In the genomic region with DNA sequence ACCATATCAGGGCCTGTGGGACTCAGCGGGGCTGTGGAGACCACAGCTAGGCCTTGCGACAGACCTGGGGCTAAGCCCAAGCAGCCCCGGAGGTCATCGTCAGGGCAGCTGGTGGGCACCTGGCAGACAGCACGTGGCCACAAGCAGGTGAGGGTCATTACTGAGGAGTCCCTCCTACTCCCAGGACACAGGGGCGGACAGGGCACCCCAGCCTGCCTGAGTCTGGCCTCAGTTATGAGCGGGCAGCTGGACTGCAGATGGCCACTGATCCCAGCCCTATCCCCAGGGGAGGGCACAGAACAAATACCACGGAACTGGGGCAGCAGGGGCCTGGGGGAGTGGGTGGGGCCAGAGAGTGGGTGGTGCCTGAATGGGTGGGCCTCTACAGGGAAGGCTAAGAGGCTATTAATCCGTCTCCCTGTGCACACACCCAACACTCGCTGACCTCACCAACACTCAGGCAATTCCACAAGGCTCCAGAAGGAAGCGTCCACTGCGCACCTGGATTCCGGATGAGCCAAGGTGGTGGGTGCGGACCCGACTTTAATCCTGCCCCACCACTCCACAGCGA, we compare ENCODE assay signal across 24 cellular contexts. TPM values are rescaled to one million over a fixed set of nuclear protein-coding genes. Genes with fewer than 3 reads are reported as not detected.
DNase-seq lines count a peak whose midpoint lies in the region; ATAC-seq and TF ChIP-seq lines count a peak whose summit lies in the region.
"Had no signal": no experiment of that assay in that cellular context is flagged by ENCODE, and none has a peak within 500 bp of the region (broad histone marks: within the 10 kb centered on the region; RNA-seq: fewer than 3 reads in every experiment).

No MANE protein-coding gene starts in this region.

- H3K27ac Mint-ChIP-seq in activated naive CD4-positive, alpha-beta T cell treated with anti-CD3 and anti-CD28 coated beads, Interleukin-2, amount 50 U/mL, for 72 hours = no peak overlapping the region
- H3K27ac Mint-ChIP-seq: activated CD8-positive, alpha-beta T cell treated with anti-CD3 and anti-CD28 coated beads for 36 hours; activated naive CD8-positive, alpha-beta T cell treated with anti-CD3 and anti-CD28 coated beads for 36 hours; T-helper 2 cell treated with Interferon-gamma antibody and Interleukin-4, amounts not matched to agents 5 μg/mL and 100 μg/mL, for 36 hours had no signal

- no peak for TF ChIP-seq EP300 in sigmoid colon (IDR thresholded peaks at IDR 0.05)

- DNase-seq in DMS153 treated with DMSO at 0.1 percent for 48 hours (lab: John Stamatoyannopoulos, UW; ENCODE audit: unreplicated experiment) (peak; percentile 74), NCI-H146 (lab: John Stamatoyannopoulos, UW) (peak; percentile 86), SJCRH30 (peak; percentile 67 to 75), foreskin melanocyte (no peak), activated T-cell treated with anti-CD3 and anti-CD28 coated beads for 4 hours (no peak), sigmoid colon (no peak)
- no peak for DNase-seq in activated naive CD4-positive, alpha-beta T cell treated with anti-CD3 and anti-CD28 coated beads, Interleukin-2, amount 50 U/mL, for 72 hours (ENCODE audit: low spot score in 2 of 2)
- DNase-seq: activated CD4-positive, CD25-positive, alpha-beta regulatory T cell; activated CD8-positive, alpha-beta T cell treated with anti-CD3 and anti-CD28 coated beads for 36 hours; activated naive CD8-positive, alpha-beta T cell treated with anti-CD3 and anti-CD28 coated beads for 36 hours; activated T-cell treated with anti-CD3 and anti-CD28 coated beads, Interleukin-2, amount 50 U/mL, for 4 hours; body of pancreas; NCI-H1092 treated with DMSO at 0.1 percent for 48 hours; NCI-H2171 treated with DMSO at 0.1 percent for 48 hours; nucleus accumbens; right cardiac atrium; stimulated activated CD4-positive, alpha-beta T cell treated with anti-CD3 and anti-CD28 coated beads, Interleukin-1b, Interleukin-23, amount 100 ng/mL, for 48 hours; substantia nigra had no signal

- H3K27ac ChIP-seq in SJCRH30 (no peak overlapping the region), mucosa of rectum (ENCODE audit: low read depth in 2 of 2, low read length in 2 of 2) (peak overlapping the region; percentile 52 to 63), sigmoid colon (no peak overlapping the region)
- H3K27ac ChIP-seq: body of pancreas, KMS-11, SJSA1 had no signal

- TF ChIP-seq POLR2A in sigmoid colon (IDR thresholded peaks at IDR 0.05) = no peak

- no peaks in the 10 kb centered on the region for H3K36me3 Mint-ChIP-seq in activated naive CD4-positive, alpha-beta T cell treated with anti-CD3 and anti-CD28 coated beads, Interleukin-2, amount 50 U/mL, for 72 hours
- H3K36me3 Mint-ChIP-seq: activated naive CD8-positive, alpha-beta T cell treated with anti-CD3 and anti-CD28 coated beads for 36 hours had no signal

- TF ChIP-seq CTCF in sigmoid colon (IDR thresholded peaks at IDR 0.05) = no peak

- H3K4me1 ChIP-seq in SJCRH30 = peaks cover 11% of the 10 kb centered on the region
- peaks cover 33 to 41% of the 10 kb centered on the region in 2 donors for H3K4me1 ChIP-seq in mucosa of rectum (ENCODE audit: control insufficient read depth in 2 of 2, insufficient read depth in 2 of 2, low read length in 2 of 2)
- H3K4me1 ChIP-seq in sigmoid colon = no peaks in the 10 kb centered on the region
- H3K4me1 ChIP-seq: SJSA1 had no signal

- H3K9ac ChIP-seq in mucosa of rectum (ENCODE audit: low read depth in 1 of 2, low read length in 2 of 2) = peak overlapping the region in 1 of 2 donors; percentile 54
- H3K9ac ChIP-seq: KMS-11 had no signal

- no peaks in the 10 kb centered on the region for H3K9me3 ChIP-seq in SJCRH30 (replicated peaks)
- no peaks in the 10 kb centered on the region for H3K9me3 ChIP-seq in mucosa of rectum (ENCODE audit: control insufficient read depth in 2 of 2, low read length in 2 of 2)
- no peaks in the 10 kb centered on the region for H3K9me3 ChIP-seq in sigmoid colon
- H3K9me3 ChIP-seq: body of pancreas, SJSA1 had no signal

- intact Hi-C loops in sigmoid colon (cut with DNase I) = no loop called here

- no peaks in the 10 kb centered on the region for H3K9me3 Mint-ChIP-seq in activated naive CD4-positive, alpha-beta T cell treated with anti-CD3 and anti-CD28 coated beads, Interleukin-2, amount 50 U/mL, for 72 hours
- H3K9me3 Mint-ChIP-seq: activated CD8-positive, alpha-beta T cell treated with anti-CD3 and anti-CD28 coated beads for 36 hours; activated naive CD8-positive, alpha-beta T cell treated with anti-CD3 and anti-CD28 coated beads for 36 hours; activated T-cell treated with anti-CD3 and anti-CD28 coated beads, Interleukin-2, amount 50 U/mL, for 4 hours; T-helper 2 cell treated with Interferon-gamma antibody and Interleukin-4, amounts not matched to agents 5 μg/mL and 100 μg/mL, for 36 hours had no signal

- WGBS in sigmoid colon, 2 donors = 38 to 70% methylated on average over 16 of the region's 16 CpGs

- H3K4me3 ChIP-seq in SJCRH30 = no peak overlapping the region
- H3K4me3 ChIP-seq in mucosa of rectum (ENCODE audit: low read length in 2 of 2) = no peak overlapping the region
- no peak overlapping the region for H3K4me3 ChIP-seq in sigmoid colon
- H3K4me3 ChIP-seq: body of pancreas, SJSA1 had no signal

- no peak for ATAC-seq in activated naive CD4-positive, alpha-beta T cell treated with anti-CD3 and anti-CD28 coated beads, Interleukin-2, amount 50 U/mL, for 72 hours
- ATAC-seq: activated CD8-positive, alpha-beta T cell treated with anti-CD3 and anti-CD28 coated beads for 36 hours; activated T-cell treated with anti-CD3 and anti-CD28 coated beads, Interleukin-2, amount 50 U/mL, for 4 hours; body of pancreas; right cardiac atrium had no signal

- H3K27me3 ChIP-seq in SJCRH30 (peaks cover 50% of the 10 kb centered on the region), mucosa of rectum (ENCODE audit: control insufficient read depth in 2 of 2, insufficient read depth in 2 of 2, low read length in 2 of 2) (peaks cover 0 to 5% of the 10 kb centered on the region in 2 donors), sigmoid colon (peaks cover 3 to 59% (median 26%) of the 10 kb centered on the region in 3 donors)
- H3K27me3 ChIP-seq: body of pancreas had no signal

- H3K36me3 ChIP-seq in SJCRH30 (no peaks in the 10 kb centered on the region), mucosa of rectum (ENCODE audit: control insufficient read depth in 2 of 2, insufficient read depth in 2 of 2, low read length in 2 of 2) (no peaks in the 10 kb centered on the region), sigmoid colon (no peaks in the 10 kb centered on the region)
- H3K36me3 ChIP-seq: SJSA1 had no signal

RNA-seq across cellular contexts. Expression of a gene that starts 8.5 kb away (rescaled TPM):
- not detected in 2 replicates for total RNA-seq in SJCRH30 (2014; rRNA removed; shearing (Covaris generic))
- total RNA-seq in activated naive CD4-positive, alpha-beta T cell treated with anti-CD3 and anti-CD28 coated beads, Interleukin-2, amount 50 U/mL, for 72 hours = not detected
- total RNA-seq in sigmoid colon = not detected
- 1 to 10 TPM in 1 of 3 donors, under 1 TPM in 1, not detected in 1; 0.09 to 6.0 TPM for polyA plus RNA-seq in sigmoid colon
- total RNA-seq: activated CD8-positive, alpha-beta T cell treated with anti-CD3 and anti-CD28 coated beads for 36 hours; activated naive CD8-positive, alpha-beta T cell treated with anti-CD3 and anti-CD28 coated beads for 36 hours; activated T-cell treated with anti-CD3 and anti-CD28 coated beads, Interleukin-2, amount 50 U/mL, for 4 hours; body of pancreas; endothelial cell of umbilical vein; frontal cortex; right cardiac atrium; SJSA1 had no signal
- polyA plus RNA-seq: endothelial cell of umbilical vein, right cardiac atrium had no signal

RNA-seq across cellular contexts. Expression of a gene that starts 33.3 kb away (rescaled TPM):
- total RNA-seq in SJCRH30 (2014; rRNA removed; shearing (Covaris generic)) = 16.0 and 18.7 TPM in 2 replicates
- total RNA-seq in activated naive CD4-positive, alpha-beta T cell treated with anti-CD3 and anti-CD28 coated beads, Interleukin-2, amount 50 U/mL, for 72 hours = 10 to 100 TPM; 17.3 to 41.7 TPM
- 10 to 100 TPM; 17.8 to 35.7 (median 19.0) TPM for total RNA-seq in sigmoid colon
- 100 to 1,000 TPM in 1 of 3 donors, 10 to 100 TPM in 2; 64.7 to 136 (median 69.1) TPM for polyA plus RNA-seq in sigmoid colon

RNA-seq across cellular contexts. Expression of a gene that starts 37.8 kb away (rescaled TPM):
- not detected in 2 replicates for total RNA-seq in SJCRH30 (2014; rRNA removed; shearing (Covaris generic))
- total RNA-seq in activated naive CD4-positive, alpha-beta T cell treated with anti-CD3 and anti-CD28 coated beads, Interleukin-2, amount 50 U/mL, for 72 hours = under 1 TPM; 0.43 to 0.45 TPM
- not detected for total RNA-seq in sigmoid colon
- under 1 TPM in 1 of 3 donors, not detected in 2; 0.10 TPM for polyA plus RNA-seq in sigmoid colon
- total RNA-seq: endothelial cell of umbilical vein, right cardiac atrium, SJSA1 had no signal
- polyA plus RNA-seq: right cardiac atrium had no signal

RNA-seq across cellular contexts. Expression of a gene that starts 44.7 kb away (rescaled TPM):
- total RNA-seq in SJCRH30 (2014; rRNA removed; shearing (Covaris generic)) = 0.32 and 0.56 TPM in 2 replicates
- total RNA-seq in activated naive CD4-positive, alpha-beta T cell treated with anti-CD3 and anti-CD28 coated beads, Interleukin-2, amount 50 U/mL, for 72 hours = not detected
- total RNA-seq in sigmoid colon = not detected
- under 1 TPM in 2 of 3 donors, not detected in 1; 0.04 to 0.60 TPM for polyA plus RNA-seq in sigmoid colon
- total RNA-seq: activated CD8-positive, alpha-beta T cell treated with anti-CD3 and anti-CD28 coated beads for 36 hours; activated naive CD8-positive, alpha-beta T cell treated with anti-CD3 and anti-CD28 coated beads for 36 hours; activated T-cell treated with anti-CD3 and anti-CD28 coated beads, Interleukin-2, amount 50 U/mL, for 4 hours; endothelial cell of umbilical vein; frontal cortex; SJSA1 had no signal
- polyA plus RNA-seq: endothelial cell of umbilical vein had no signal

RNA-seq across cellular contexts. Expression of a gene that starts 49.6 kb away (rescaled TPM):
- 157 and 169 TPM in 2 replicates for total RNA-seq in SJCRH30 (2014; rRNA removed; shearing (Covaris generic))
- 10 to 100 TPM; 63.4 to 98.8 TPM for total RNA-seq in activated naive CD4-positive, alpha-beta T cell treated with anti-CD3 and anti-CD28 coated beads, Interleukin-2, amount 50 U/mL, for 72 hours
- total RNA-seq in sigmoid colon = 100 to 1,000 TPM; 200 to 332 (median 264) TPM
- polyA plus RNA-seq in sigmoid colon = 100 to 1,000 TPM; 298 to 489 (median 369) TPM

Comparison
In these comparisons a context has a peak if more than half of its experiments do, and no peak if none do; other contexts are left out.
1. DNase-seq: peak in DMS153 treated with DMSO at 0.1 percent for 48 hours (single experiment), NCI-H146 (single experiment) and SJCRH30 (2 of 2); none in foreskin melanocyte (single experiment), activated T-cell treated with anti-CD3 and anti-CD28 coated beads for 4 hours (single experiment), activated naive CD4-positive, alpha-beta T cell treated with anti-CD3 and anti-CD28 coated beads, Interleukin-2, amount 50 U/mL, for 72 hours (0 of 2) and sigmoid colon (single experiment).
2. H3K27ac ChIP-seq: peak in mucosa of rectum (2 of 2); none in SJCRH30 (single experiment) and sigmoid colon (0 of 4).